Comparison of ENCODE assay signal across 11 cellular contexts in genomic region chr17:44347206-44348045, GRCh38. TPM values are rescaled to one million over a fixed set of nuclear protein-coding genes. Genes with fewer than 3 reads are reported as not detected.
A peak's percentile ranks its signal among the peaks of the same experiment; 100 is the strongest.
DNase-seq lines count a peak whose midpoint lies in the region; ATAC-seq and TF ChIP-seq lines count a peak whose summit lies in the region.
"Not testable (repeated sequence)": the region's sequence is repeated elsewhere in the genome, so short reads cannot be mapped to it uniquely, and the experiment has no call there.
"Had no signal": no experiment of that assay in that cellular context is flagged by ENCODE, and none has a peak within 500 bp of the region (broad histone marks: within the 10 kb centered on the region; RNA-seq: fewer than 3 reads in every experiment).

No MANE protein-coding gene starts in this region.

- not testable (repeated sequence) for H3K27me3 ChIP-seq in BLaER1 treated with 17β-estradiol and CSF1 and Interleukin-3, amounts not matched to agents 10 nM and 100 nM; MM.1S (replicated peaks; ENCODE audit: insufficient read depth, low read length); esophagus (ENCODE audit: control insufficient read depth in 1 of 2, insufficient read depth in 2 of 2, low read length in 2 of 2); upper lobe of left lung

- H3K4me1 ChIP-seq in BLaER1 treated with 17β-estradiol and CSF1 and Interleukin-3, amounts not matched to agents 10 nM and 100 nM, result peaks cover 49 to 69% (median 57%) of the 10 kb centered on the region in 10 experiments
- peaks cover 18% of the 10 kb centered on the region for H3K4me1 ChIP-seq in MM.1S (ENCODE audit: low read length)
- H3K4me1 ChIP-seq in esophagus (ENCODE audit: control insufficient read depth in 2 of 2, insufficient read depth in 2 of 2, low read length in 1 of 2), result peaks cover 0 to 35% of the 10 kb centered on the region in 2 donors
- peaks cover 6 to 44% (median 26%) of the 10 kb centered on the region in 4 donors for H3K4me1 ChIP-seq in upper lobe of left lung

- peak overlapping the region; percentile 47 to 95 (median 66); a peak in 21 of 22 replicates for H3K9ac ChIP-seq in BLaER1 treated with 17β-estradiol and CSF1 and Interleukin-3, amounts not matched to agents 10 nM and 100 nM
- not testable (repeated sequence) for H3K9ac ChIP-seq in MM.1S (ENCODE audit: low read length)

- H3K27ac Mint-ChIP-seq in activated B cell treated with CpG ODN at 0.5 μM for 24 hours, result peak overlapping the region; percentile 89
- not testable (repeated sequence) for H3K27ac Mint-ChIP-seq in nephron

- 72 to 74% methylated on average over 18 of the region's 18 CpGs for WGBS in esophagus, 2 donors
- WGBS in upper lobe of left lung, 2 donors, result 78 to 83% methylated on average over 18 of the region's 18 CpGs

- intact Hi-C loops in activated B cell treated with CpG ODN at 0.5 μM for 24 hours (cut with micrococcal nuclease), result loop anchor here (1.0 to 10.0 kb wide), 6 partner anchors 22 to 967 kb away; partner anchors contain the start of genes G6PC3, HDAC5 and MAP3K14

- peaks cover 12 to 69% (median 33%) of the 10 kb centered on the region in 11 experiments; a peak in 18 of 22 replicates for H4K20me1 ChIP-seq in BLaER1 treated with 17β-estradiol and CSF1 and Interleukin-3, amounts not matched to agents 10 nM and 100 nM
- not testable (repeated sequence) for H4K20me1 ChIP-seq in MM.1S (ENCODE audit: insufficient read depth, low read length)

- not testable (repeated sequence) for H3K9me2 ChIP-seq in MM.1S (replicated peaks; ENCODE audit: insufficient read depth, low read length)

- peak overlapping the region in 7 of 10 experiments; percentile 12 to 99 (median 42); a peak in 10 of 20 replicates for H3K4me3 ChIP-seq in BLaER1 treated with 17β-estradiol and CSF1 and Interleukin-3, amounts not matched to agents 10 nM and 100 nM
- not testable (repeated sequence) for H3K4me3 ChIP-seq in MM.1S (ENCODE audit: low read length); esophagus (ENCODE audit: low read depth in 1 of 2, low read length in 2 of 2)
- peak overlapping the region in 1 of 4 donors; percentile 79 for H3K4me3 ChIP-seq in upper lobe of left lung

- not testable (repeated sequence) for H3K27me3 Mint-ChIP-seq in activated B cell treated with CpG ODN at 0.5 μM for 24 hours
- H3K27me3 Mint-ChIP-seq in nephron (ENCODE audit: low read depth), result peaks cover 14% of the 10 kb centered on the region

- TF ChIP-seq CTCF in MM.1S (IDR thresholded peaks at IDR 0.05; ENCODE audit: low read length); activated B cell treated with CpG ODN at 0.5 μM for 24 hours (IDR thresholded peaks at IDR 0.05); nephron (IDR thresholded peaks at IDR 0.05; ENCODE audit: unreplicated experiment in 3 of 3); upper lobe of left lung (IDR thresholded peaks at IDR 0.05): not testable (repeated sequence)

- not testable (repeated sequence) for DNase-seq in MM.1S, activated B cell treated with CpG ODN at 0.5 μM for 24 hours, upper lobe of left lung

- ATAC-seq in GM18505 (IDR thresholded peaks at IDR 0.05; ENCODE audit: unreplicated experiment) (peak; percentile 15), GM19455 (IDR thresholded peaks at IDR 0.05; ENCODE audit: unreplicated experiment) (peak; percentile 2), activated B cell treated with CpG ODN at 0.5 μM for 24 hours (ENCODE audit: low read depth) (peak; percentile 19)
- not testable (repeated sequence) for ATAC-seq in upper lobe of left lung (ENCODE audit: low FRiP score in 2 of 2)

- H3K4me1 Mint-ChIP-seq in activated B cell treated with CpG ODN at 0.5 μM for 24 hours, result peaks cover 66% of the 10 kb centered on the region
- H3K4me1 Mint-ChIP-seq in nephron, result not testable (repeated sequence)

- not testable (repeated sequence) for TF ChIP-seq POLR2A in GM18505 (IDR thresholded peaks at IDR 0.05; ENCODE audit: borderline replicate concordance, extremely low read depth, insufficient read depth, insufficient read length); upper lobe of left lung (IDR thresholded peaks at IDR 0.05)

- H3K27ac ChIP-seq in BLaER1 treated with 17β-estradiol and CSF1 and Interleukin-3, amounts not matched to agents 10 nM and 100 nM, result peak overlapping the region; percentile 35 to 86 (median 77); a peak in 21 of 22 replicates
- H3K27ac ChIP-seq in MM.1S (ENCODE audit: low read length) (peak overlapping the region; percentile 29; the same call in 1 of the 2 replicates), esophagus (ENCODE audit: low read depth in 2 of 2, low read length in 1 of 2) (peak overlapping the region; percentile 75 to 91), upper lobe of left lung (peak overlapping the region in 3 of 4 donors; percentile 14 to 43 (median 30))

- H3K36me3 ChIP-seq in BLaER1 treated with 17β-estradiol and CSF1 and Interleukin-3, amounts not matched to agents 10 nM and 100 nM, result peaks cover 16 to 40% (median 34%) of the 10 kb centered on the region in 11 experiments
- not testable (repeated sequence) for H3K36me3 ChIP-seq in MM.1S (replicated peaks; ENCODE audit: insufficient read depth, low read length)
- H3K36me3 ChIP-seq in esophagus (ENCODE audit: control insufficient read depth in 2 of 2, insufficient read depth in 2 of 2, low read length in 1 of 2) (peaks cover 16 to 35% of the 10 kb centered on the region in 2 donors), upper lobe of left lung (peaks cover 18 to 41% (median 35%) of the 10 kb centered on the region in 4 donors)

- peaks cover 43% of the 10 kb centered on the region for H3K36me3 Mint-ChIP-seq in activated B cell treated with CpG ODN at 0.5 μM for 24 hours (ENCODE audit: low read depth)
- not testable (repeated sequence) for H3K36me3 Mint-ChIP-seq in nephron (ENCODE audit: low read depth)

- CTCF ChIA-PET in activated B cell treated with CpG ODN at 0.5 μM for 24 hours (lab: Charles Lee), result interaction anchor here (0.7 to 12.4 kb wide), 9 partner anchors 16 to 179 kb away, joined by 3 to 108 read pairs (median 4); partner anchors contain the start of gene FAM171A2

- not testable (repeated sequence) for H3F3A ChIP-seq in MM.1S (ENCODE audit: insufficient read depth, low read length)

- H3K9me3 ChIP-seq in BLaER1 treated with 17β-estradiol and CSF1 and Interleukin-3, amounts not matched to agents 10 nM and 100 nM (replicated peaks in 1 of 11); MM.1S (replicated peaks; ENCODE audit: insufficient read depth, low read length); esophagus (ENCODE audit: control insufficient read depth in 2 of 2, insufficient read depth in 1 of 2, low read depth in 1 of 2, low read length in 1 of 2); upper lobe of left lung: not testable (repeated sequence)

- H3K4me2 ChIP-seq in BLaER1 treated with 17β-estradiol and CSF1 and Interleukin-3, amounts not matched to agents 10 nM and 100 nM, result peak overlapping the region; percentile 84 to 98 (median 94)
- not testable (repeated sequence) for H3K4me2 ChIP-seq in MM.1S (ENCODE audit: low read depth, low read length)

- H3K4me3 Mint-ChIP-seq in activated B cell treated with CpG ODN at 0.5 μM for 24 hours, result peak overlapping the region; percentile 97
- peak overlapping the region; percentile 47 to 97 (median 52) for H3K4me3 Mint-ChIP-seq in nephron

- H3K9me3 Mint-ChIP-seq in activated B cell treated with CpG ODN at 0.5 μM for 24 hours, nephron: not testable (repeated sequence)

- POLR2A ChIA-PET in activated B cell treated with CpG ODN at 0.5 μM for 24 hours (lab: Charles Lee), result interaction anchor here (0.5 to 8.7 kb wide), 21 partner anchors 13 to 1544 kb away, joined by 3 to 241 read pairs (median 7); partner anchors contain the start of genes ATXN7L3, HDAC5, LSM12 and SLC25A39

- not testable (repeated sequence) for H2AFZ ChIP-seq in MM.1S (ENCODE audit: low read length)

- H3K79me2 ChIP-seq in MM.1S (ENCODE audit: low read length), result not testable (repeated sequence)

- not testable (repeated sequence) for TF ChIP-seq EP300 in upper lobe of left lung (IDR thresholded peaks at IDR 0.05)

RNA-seq across cellular contexts. Expression of gene GRN, which starts 2.3 kb away (rescaled TPM):
- total RNA-seq in activated B cell treated with CpG ODN at 0.5 μM for 24 hours, result 229 and 250 TPM in 2 replicates
- polyA plus RNA-seq in esophagus, result 100 to 1,000 TPM; 211 to 370 TPM
- total RNA-seq in upper lobe of left lung, result 1,000 to 10,000 TPM in 4 of 6 donors, 100 to 1,000 TPM in 2; 439 to 1,887 (median 1,220) TPM

RNA-seq across cellular contexts. Expression of gene FAM171A2, which starts 16.2 kb away (rescaled TPM):
- total RNA-seq in activated B cell treated with CpG ODN at 0.5 μM for 24 hours (0.49 and 0.75 TPM in 2 replicates), upper lobe of left lung (1 to 10 TPM in 2 of 6 donors, under 1 TPM in 3, not detected in 1; 0.61 to 4.6 (median 0.98) TPM)
- polyA plus RNA-seq in esophagus, result 1 to 10 TPM; 1.2 to 2.2 TPM
- total RNA-seq: T-helper 1 cell treated with Interleukin-12 subunit alpha and Interleukin-12 subunit beta and Interleukin-4 antibody, amounts not matched to agents 30 ng/mL and 1 ng/mL, for 36 hours had no signal

RNA-seq across cellular contexts. Expression of gene SLC25A39, which starts 22.8 kb away (rescaled TPM):
- total RNA-seq in activated B cell treated with CpG ODN at 0.5 μM for 24 hours, result 119 and 129 TPM in 2 replicates
- polyA plus RNA-seq in esophagus, result 100 to 1,000 TPM; 132 to 138 TPM
- 100 to 1,000 TPM in 3 of 6 donors, 10 to 100 TPM in 3; 56.8 to 144 (median 98.6) TPM for total RNA-seq in upper lobe of left lung

RNA-seq across cellular contexts. Expression of gene RUNDC3A, which starts 39.0 kb away (rescaled TPM):
- total RNA-seq in activated B cell treated with CpG ODN at 0.5 μM for 24 hours (0.07 and 0.17 TPM in 2 replicates), upper lobe of left lung (1 to 10 TPM in 2 of 6 donors, under 1 TPM in 1, not detected in 3; 0.13 to 2.6 (median 1.0) TPM)
- under 1 TPM; 0.77 to 0.88 TPM for polyA plus RNA-seq in esophagus
- total RNA-seq: A172 had no signal

RNA-seq across cellular contexts. Expression of gene ITGA2B, which starts 42.0 kb away (rescaled TPM):
- total RNA-seq in activated B cell treated with CpG ODN at 0.5 μM for 24 hours (not detected in 2 replicates), upper lobe of left lung (10 to 100 TPM in 3 of 6 donors, 1 to 10 TPM in 3; 3.0 to 18.1 (median 7.5) TPM)
- polyA plus RNA-seq in esophagus, result under 1 TPM; 0.27 to 0.84 TPM
- polyA plus RNA-seq: CD4-positive, CD25-positive, alpha-beta regulatory T cell had no signal

Comparison
In these comparisons a context has a peak if more than half of its experiments do, and no peak if none do; other contexts are left out.
1. H3K27ac ChIP-seq: peak in every context shown above with its lines; median percentile 83 in esophagus; 77 in BLaER1 treated with 17β-estradiol and CSF1 and Interleukin-3, amounts not matched to agents 10 nM and 100 nM; 30 in upper lobe of left lung; 29 in MM.1S.